1 cellular context compared by ENCODE assay signal in the genomic region with DNA sequence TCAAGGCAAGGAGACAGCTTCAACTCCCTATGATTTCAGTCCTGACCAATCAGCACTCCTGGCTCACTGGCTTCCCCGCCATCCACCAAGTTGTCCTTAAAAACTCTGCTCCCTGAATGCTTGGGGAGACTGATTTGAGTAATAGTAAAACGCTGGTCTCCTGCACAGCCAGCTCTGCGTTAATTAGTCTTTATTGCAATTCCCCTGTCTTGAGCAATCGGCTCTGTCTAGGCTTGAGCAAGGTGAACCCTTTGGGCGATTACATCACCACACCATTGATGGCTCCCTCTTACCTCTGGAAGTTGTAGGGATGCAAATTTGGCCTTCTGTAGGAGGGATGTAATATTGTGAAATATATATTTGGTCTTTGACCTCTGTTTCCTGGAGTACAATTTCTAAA.
TF ChIP-seq lines count a peak whose summit lies in the region.

No MANE protein-coding gene starts in this region.

TF ChIP-seq in GM12878, 131 proteins besides CTCF, POLR2A, EP300 and RAD21:
- TF ChIP-seq ZSCAN29 (IDR thresholded peaks at IDR 0.05) (no peak), HDAC6 (IDR thresholded peaks at IDR 0.05; ENCODE audit: unreplicated experiment) (no peak), RELA (IDR thresholded peaks at IDR 0.05; ENCODE audit: borderline replicate concordance, partially characterized antibody) (no peak), NFXL1 (IDR thresholded peaks at IDR 0.05; ENCODE audit: borderline replicate concordance) (no peak), BMI1 (IDR thresholded peaks at IDR 0.05; ENCODE audit: borderline replicate concordance) (no peak), POLR2AphosphoS5 (IDR thresholded peaks at IDR 0.05; ENCODE audit: low read length) (peak; percentile 27; the same call in 1 of the 2 replicates), SREBF2 (IDR thresholded peaks at IDR 0.05; ENCODE audit: low read length) (no peak), WRNIP1 (IDR thresholded peaks at IDR 0.05; ENCODE audit: borderline replicate concordance, low read depth, low read length) (no peak), MTA2 (IDR thresholded peaks at IDR 0.05; ENCODE audit: low read depth) (no peak)
- TF ChIP-seq, protein P1, sequence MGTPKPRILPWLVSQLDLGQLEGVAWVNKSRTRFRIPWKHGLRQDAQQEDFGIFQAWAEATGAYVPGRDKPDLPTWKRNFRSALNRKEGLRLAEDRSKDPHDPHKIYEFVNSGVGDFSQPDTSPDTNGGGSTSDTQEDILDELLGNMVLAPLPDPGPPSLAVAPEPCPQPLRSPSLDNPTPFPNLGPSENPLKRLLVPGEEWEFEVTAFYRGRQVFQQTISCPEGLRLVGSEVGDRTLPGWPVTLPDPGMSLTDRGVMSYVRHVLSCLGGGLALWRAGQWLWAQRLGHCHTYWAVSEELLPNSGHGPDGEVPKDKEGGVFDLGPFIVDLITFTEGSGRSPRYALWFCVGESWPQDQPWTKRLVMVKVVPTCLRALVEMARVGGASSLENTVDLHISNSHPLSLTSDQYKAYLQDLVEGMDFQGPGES (IDR thresholded peaks at IDR 0.05): no peak
- TF ChIP-seq, protein P2, sequence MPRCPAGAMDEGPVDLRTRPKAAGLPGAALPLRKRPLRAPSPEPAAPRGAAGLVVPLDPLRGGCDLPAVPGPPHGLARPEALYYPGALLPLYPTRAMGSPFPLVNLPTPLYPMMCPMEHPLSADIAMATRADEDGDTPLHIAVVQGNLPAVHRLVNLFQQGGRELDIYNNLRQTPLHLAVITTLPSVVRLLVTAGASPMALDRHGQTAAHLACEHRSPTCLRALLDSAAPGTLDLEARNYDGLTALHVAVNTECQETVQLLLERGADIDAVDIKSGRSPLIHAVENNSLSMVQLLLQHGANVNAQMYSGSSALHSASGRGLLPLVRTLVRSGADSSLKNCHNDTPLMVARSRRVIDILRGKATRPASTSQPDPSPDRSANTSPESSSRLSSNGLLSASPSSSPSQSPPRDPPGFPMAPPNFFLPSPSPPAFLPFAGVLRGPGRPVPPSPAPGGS (IDR thresholded peaks at IDR 0.05; ENCODE audit: borderline replicate concordance, insufficient read depth, low read depth, low read length, poor library complexity, severe bottlenecking): peak; percentile 84
